ENCODE assay signal across 8 cellular contexts in the genomic region with DNA sequence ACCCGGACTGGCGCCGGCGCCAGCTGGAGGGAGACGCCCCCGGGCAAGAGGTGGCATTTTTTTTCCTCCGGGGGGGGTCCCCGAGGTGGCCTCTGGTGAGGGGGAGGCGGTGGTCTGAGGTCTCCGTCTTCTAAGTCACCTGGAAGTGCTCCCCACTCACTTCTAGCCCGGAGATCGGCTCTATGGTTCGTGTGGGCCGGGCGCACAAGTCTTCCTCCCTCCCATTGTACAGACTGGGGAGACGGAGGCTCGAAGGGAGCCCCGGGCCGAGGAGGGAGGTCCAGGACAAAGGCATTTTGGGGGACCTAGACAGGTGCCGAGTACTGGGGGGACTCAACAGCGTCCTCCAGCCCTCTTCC. TPM values are rescaled to one million over a fixed set of nuclear protein-coding genes. Genes with fewer than 3 reads are reported as not detected.
A peak's percentile ranks its signal among the peaks of the same experiment; 100 is the strongest.
DNase-seq lines count a peak whose midpoint lies in the region; ATAC-seq, FAIRE-seq and TF ChIP-seq lines count a peak whose summit lies in the region.

No MANE protein-coding gene starts in this region.

- H2AFZ ChIP-seq in keratinocyte (ENCODE audit: control insufficient read depth, low read length), result no peak overlapping the region

- dilution Hi-C loops in keratinocyte (cut with MboI; ENCODE audit: extremely low pct_ligation_motif_present, low sequenced_read_pairs), result no loop called here

- H3K4me1 Mint-ChIP-seq in activated CD8-positive, alpha-beta T cell treated with anti-CD3 and anti-CD28 coated beads for 36 hours (ENCODE audit: low read depth), result peaks cover 29% of the 10 kb centered on the region

- POLR2A ChIA-PET in activated CD8-positive, alpha-beta T cell treated with anti-CD3 and anti-CD28 coated beads for 36 hours (lab: Charles Lee), result interaction anchor here (1.7 kb wide), 1 partner anchor 61 kb away, joined by 5 read pairs; no protein-coding TSS in a partner anchor

- no peak overlapping the region for H3K9ac ChIP-seq in keratinocyte (ENCODE audit: control insufficient read depth, extremely low read depth, insufficient read depth, low read length)

- H3K27ac Mint-ChIP-seq in activated CD8-positive, alpha-beta T cell treated with anti-CD3 and anti-CD28 coated beads for 36 hours, result no peak overlapping the region

- H3K4me3 ChIP-seq in keratinocyte (ENCODE audit: control insufficient read depth in 2 of 3, extremely low read depth in 1 of 3, insufficient read depth in 2 of 3, low read depth in 1 of 3, low read length in 3 of 3) (peak overlapping the region in 1 of 3 experiments; percentile 13), upper lobe of right lung (peak overlapping the region; percentile 60)

- H3K9me1 ChIP-seq in keratinocyte (ENCODE audit: control insufficient read depth, extremely low read depth, insufficient read depth, low read length), result no peaks in the 10 kb centered on the region

- no peak for TF ChIP-seq CTCF in activated CD8-positive, alpha-beta T cell treated with anti-CD3 and anti-CD28 coated beads for 36 hours (IDR thresholded peaks at IDR 0.05)
- no peak for TF ChIP-seq CTCF in keratinocyte (optimal IDR thresholded peaks at IDR 0.05 in 1 of 3, IDR thresholded peaks at IDR 0.05 in 1 of 3, conservative IDR thresholded peaks at IDR 0.05 in 1 of 3; ENCODE audit: extremely low read depth in 1 of 3, insufficient read depth in 2 of 3, low read length in 3 of 3)
- no peak for TF ChIP-seq CTCF in upper lobe of right lung (IDR thresholded peaks at IDR 0.05)

- H3K36me3 ChIP-seq in keratinocyte (ENCODE audit: control insufficient read depth in 2 of 2, extremely low read depth in 1 of 2, insufficient read depth in 2 of 2, low read length in 2 of 2) (no peaks in the 10 kb centered on the region), upper lobe of right lung (no peaks in the 10 kb centered on the region)

- no peaks in the 10 kb centered on the region for H3K79me2 ChIP-seq in keratinocyte (ENCODE audit: control insufficient read depth, insufficient read depth, low read length)

- no peaks in the 10 kb centered on the region for H3K36me3 Mint-ChIP-seq in activated CD8-positive, alpha-beta T cell treated with anti-CD3 and anti-CD28 coated beads for 36 hours (ENCODE audit: low read depth)

- peaks cover 19% of the 10 kb centered on the region for H4K20me1 ChIP-seq in keratinocyte (ENCODE audit: control insufficient read depth, extremely low read depth, insufficient read depth, low read length)

- H3K27me3 Mint-ChIP-seq in activated CD8-positive, alpha-beta T cell treated with anti-CD3 and anti-CD28 coated beads for 36 hours, result peaks cover 69% of the 10 kb centered on the region

- intact Hi-C loops in Right ventricle myocardium superior (cut with DNase I) (loop anchor here (10.0 kb wide), 1 partner anchor 86 kb away; no protein-coding TSS in a partner anchor), left cardiac atrium (cut with DNase I) (no loop called here), upper lobe of right lung (cut with DNase I) (no loop called here)
- intact Hi-C loops in activated CD8-positive, alpha-beta T cell treated with anti-CD3 and anti-CD28 coated beads for 36 hours (cut with micrococcal nuclease), result no loop called here

- peak; percentile 44 for DNase-seq in Right ventricle myocardium superior
- no peak for DNase-seq in left cardiac atrium
- no peak for DNase-seq in activated CD8-positive, alpha-beta T cell treated with anti-CD3 and anti-CD28 coated beads for 36 hours
- DNase-seq in keratinocyte (ENCODE audit: low read depth, low spot score), result no peak
- no peak for DNase-seq in upper lobe of right lung

- no peak overlapping the region for H3K27ac ChIP-seq in keratinocyte (ENCODE audit: control insufficient read depth, insufficient read depth, low read length)
- peak overlapping the region; percentile 85 for H3K27ac ChIP-seq in upper lobe of right lung

- FAIRE-seq in keratinocyte (lab: Jason Lieb, UNC), result no peak

- CTCF ChIA-PET in activated CD8-positive, alpha-beta T cell treated with anti-CD3 and anti-CD28 coated beads for 36 hours (lab: Charles Lee), result interaction anchor here (1.2 kb wide), 1 partner anchor 11 kb away, joined by 3 read pairs; no protein-coding TSS in a partner anchor

- H3K9me3 ChIP-seq in keratinocyte (ENCODE audit: control insufficient read depth, low read depth, low read length) (no peaks in the 10 kb centered on the region), upper lobe of right lung (no peaks in the 10 kb centered on the region)

- peak overlapping the region; percentile 79 for H3K4me2 ChIP-seq in keratinocyte (ENCODE audit: control insufficient read depth, extremely low read depth, insufficient read depth, low read depth, low read length)

- ATAC-seq in Right ventricle myocardium superior (ENCODE audit: poor library complexity), result no peak
- ATAC-seq in left cardiac atrium, result no peak
- no peak for ATAC-seq in activated CD8-positive, alpha-beta T cell treated with anti-CD3 and anti-CD28 coated beads for 36 hours
- ATAC-seq in upper lobe of right lung, result no peak
- no peak for ATAC-seq in GM19328 (IDR thresholded peaks at IDR 0.05; ENCODE audit: unreplicated experiment)
- ATAC-seq in GM18867 (IDR thresholded peaks at IDR 0.05; ENCODE audit: unreplicated experiment), result no peak
- ATAC-seq in GM21515 (IDR thresholded peaks at IDR 0.05; ENCODE audit: unreplicated experiment), result no peak

- peak overlapping the region; percentile 44 for H3K4me3 Mint-ChIP-seq in activated CD8-positive, alpha-beta T cell treated with anti-CD3 and anti-CD28 coated beads for 36 hours

- H3K27me3 ChIP-seq in keratinocyte (ENCODE audit: control insufficient read depth, extremely low read depth, insufficient read depth, low read length) (peaks cover 99% of the 10 kb centered on the region), upper lobe of right lung (peaks cover 100% of the 10 kb centered on the region)

- H3K9me3 Mint-ChIP-seq in activated CD8-positive, alpha-beta T cell treated with anti-CD3 and anti-CD28 coated beads for 36 hours, result no peaks in the 10 kb centered on the region

- H3K4me1 ChIP-seq in keratinocyte (ENCODE audit: control insufficient read depth, extremely low read depth, insufficient read depth, low read length) (peaks cover 14% of the 10 kb centered on the region), upper lobe of right lung (peaks cover 36% of the 10 kb centered on the region)

RNA-seq across cellular contexts. Expression of gene GATA2, which starts 4.4 kb away (rescaled TPM):
- total RNA-seq in Right ventricle myocardium superior, result 8.3 TPM
- total RNA-seq in left cardiac atrium, result 10 to 100 TPM in 1 of 2 donors, 1 to 10 TPM in 1; 8.9 to 23.8 TPM
- not detected for total RNA-seq in activated CD8-positive, alpha-beta T cell treated with anti-CD3 and anti-CD28 coated beads for 36 hours
- polyA plus RNA-seq in keratinocyte, result not detected in 3 replicates
- polyA plus RNA-seq in keratinocyte (2011; ENCODE audit: low read depth), result not detected
- not detected in 2 replicates for polyA plus RNA-seq in keratinocyte (2011; cell fraction: cytosol; rRNA removed)
- polyA plus RNA-seq in keratinocyte (2011; cell fraction: nucleus; rRNA removed), result 0.10 TPM in 1 of 2 replicates, not detected in the other
- 0.13 TPM in 1 of 2 replicates, not detected in the other for polyA plus RNA-seq in keratinocyte (2012; ENCODE audit: low replicate concordance)
- polyA minus RNA-seq in keratinocyte, result 0.13 TPM in 1 of 3 replicates, not detected in the others
- polyA minus RNA-seq in keratinocyte (2011; cell fraction: cytosol; rRNA and poly(A)+ RNA removed), result 0.58 TPM
- 0.21 and 0.47 TPM in 2 replicates for polyA minus RNA-seq in keratinocyte (2011; cell fraction: nucleus; rRNA and poly(A)+ RNA removed)
- total RNA-seq in upper lobe of right lung, result 86.6 TPM

RNA-seq across cellular contexts. Expression of gene DNAJB8, which starts 21.9 kb away (rescaled TPM):
- total RNA-seq in Right ventricle myocardium superior, result not detected
- total RNA-seq in left cardiac atrium, result not detected
- total RNA-seq in activated CD8-positive, alpha-beta T cell treated with anti-CD3 and anti-CD28 coated beads for 36 hours, result not detected
- polyA plus RNA-seq in keratinocyte, result not detected in 3 replicates
- not detected for polyA plus RNA-seq in keratinocyte (2011; ENCODE audit: low read depth)
- polyA plus RNA-seq in keratinocyte (2011; cell fraction: cytosol; rRNA removed), result not detected in 2 replicates
- not detected in 2 replicates for polyA plus RNA-seq in keratinocyte (2011; cell fraction: nucleus; rRNA removed)
- not detected in 2 replicates for polyA plus RNA-seq in keratinocyte (2012; ENCODE audit: low replicate concordance)
- not detected in 3 replicates for polyA minus RNA-seq in keratinocyte
- not detected for polyA minus RNA-seq in keratinocyte (2011; cell fraction: cytosol; rRNA and poly(A)+ RNA removed)
- polyA minus RNA-seq in keratinocyte (2011; cell fraction: nucleus; rRNA and poly(A)+ RNA removed), result not detected in 2 replicates
- not detected for total RNA-seq in upper lobe of right lung
